Comparison of ENCODE assay signal across 8 cellular contexts in genomic region chr6:156719395-156719719, GRCh38. TPM values are rescaled to one million over a fixed set of nuclear protein-coding genes. Genes with fewer than 3 reads are reported as not detected.
DNase-seq lines count a peak whose midpoint lies in the region; FAIRE-seq and TF ChIP-seq lines count a peak whose summit lies in the region.

No MANE protein-coding gene starts in this region.

- peak overlapping the region; percentile 89 to 94 (median 91) for H3K27ac Mint-ChIP-seq in CD14-positive monocyte

- H3K4me3 Mint-ChIP-seq in CD14-positive monocyte: peak overlapping the region; percentile 79 to 89

- POLR2A ChIA-PET in PC-9 (lab: Charles Lee; ENCODE audit: unreplicated experiment) (interaction anchor here (0.6 kb wide), 1 partner anchor 220 kb away, joined by 4 read pairs; no protein-coding TSS in a partner anchor), H1 (lab: Charles Lee; ENCODE audit: partially characterized antibody) (no interaction called here)

- H3K4me1 Mint-ChIP-seq in CD14-positive monocyte: peaks cover 23% of the 10 kb centered on the region

- H3K79me1 ChIP-seq in H1 (ENCODE audit: low read depth, low read length): no peaks in the 10 kb centered on the region

- H4K8ac ChIP-seq in H1 (ENCODE audit: extremely low read depth, insufficient read depth, low read length): no peak overlapping the region; the same call in 1 of the 2 replicates

- no peak overlapping the region for H3K14ac ChIP-seq in H1 (ENCODE audit: insufficient read length)

- H3K56ac ChIP-seq in H1 (replicated peaks; ENCODE audit: insufficient read length, low read depth, low read length): no peak overlapping the region

- peaks cover 0 to 2% of the 10 kb centered on the region in 2 donors for H3K36me3 Mint-ChIP-seq in CD14-positive monocyte

- no peak overlapping the region for H3K9ac ChIP-seq in H1 (replicated peaks in 1 of 4; ENCODE audit: extremely low read depth in 1 of 4, low read depth in 3 of 4, low read length in 3 of 4)

- TF ChIP-seq POLR2A in H1 (IDR thresholded peaks at IDR 0.05; ENCODE audit: control extremely low read depth in 1 of 2, low read depth in 2 of 2, low read length in 2 of 2): no peak

- peak overlapping the region; percentile 82 for H2BK120ac ChIP-seq in H1 (replicated peaks; ENCODE audit: low read depth, low read length)

- H4K91ac ChIP-seq in H1 (replicated peaks; ENCODE audit: insufficient read length, low read length): peak overlapping the region; percentile 50

- CTCF ChIA-PET in PC-9 (lab: Charles Lee) (no interaction called here), H1 (lab: Charles Lee; ENCODE audit: partially characterized antibody) (interaction anchor here (0.6 kb wide), 1 partner anchor 101 kb away, joined by 3 read pairs; no protein-coding TSS in a partner anchor)

- peak overlapping the region; percentile 83 for H3K4me2 ChIP-seq in PC-9
- peak overlapping the region; percentile 24 to 33; a peak in 2 of 4 replicates for H3K4me2 ChIP-seq in H1 (ENCODE audit: insufficient read depth in 1 of 2, low read depth in 2 of 2, low read length in 2 of 2)
- H3K4me2 ChIP-seq in osteoblast (ENCODE audit: insufficient read depth, low read length): peak overlapping the region; percentile 81

- H3K27me3 ChIP-seq in PC-9 (ENCODE audit: insufficient read depth, low read depth): no peaks in the 10 kb centered on the region
- H3K27me3 ChIP-seq in H1 (replicated peaks in 1 of 4; ENCODE audit: control insufficient read depth in 3 of 4, extremely low read depth in 1 of 4, insufficient read depth in 3 of 4, low read length in 3 of 4): no peaks in the 10 kb centered on the region
- H3K27me3 ChIP-seq in osteoblast (ENCODE audit: insufficient read depth, low read length): no peaks in the 10 kb centered on the region

- H3K9me2 ChIP-seq in PC-9 (ENCODE audit: insufficient read depth): no peaks in the 10 kb centered on the region

- H3K4me1 ChIP-seq in PC-9 (replicated peaks; ENCODE audit: insufficient read depth) (peaks cover 28% of the 10 kb centered on the region), H1 (replicated peaks in 1 of 4; ENCODE audit: control insufficient read depth in 3 of 4, insufficient read depth in 4 of 4, low read length in 3 of 4) (peaks cover 14 to 28% (median 24%) of the 10 kb centered on the region in 4 experiments; a peak in 6 of 7 replicates), osteoblast (ENCODE audit: insufficient read depth, low read length) (peaks cover 15% of the 10 kb centered on the region)

- no peak for TF ChIP-seq RAD21 in H1 (IDR thresholded peaks at IDR 0.05 in 1 of 2, conservative IDR thresholded peaks at IDR 0.05 in 1 of 2; ENCODE audit: low read depth in 2 of 2, low read length in 2 of 2)

- H2BK15ac ChIP-seq in H1 (ENCODE audit: low read length): no peak overlapping the region

- peak overlapping the region; percentile 91 for H2AFZ ChIP-seq in PC-9
- H2AFZ ChIP-seq in H1 (ENCODE audit: low read length): peak overlapping the region; percentile 76; the same call in 1 of the 2 replicates
- H2AFZ ChIP-seq in osteoblast (ENCODE audit: low read length): peak overlapping the region; percentile 94

- peak overlapping the region; percentile 4; the same call in 1 of the 2 replicates for H2BK5ac ChIP-seq in H1 (ENCODE audit: low read depth, low read length)

- H3K4me3 ChIP-seq in PC-9: peak overlapping the region; percentile 50; the same call in 1 of the 2 replicates
- H3K4me3 ChIP-seq in H1 (ENCODE audit: extremely low read depth in 1 of 4, insufficient read depth in 2 of 4, low read depth in 3 of 4, low read length in 4 of 4): peak overlapping the region in 1 of 4 experiments; percentile 3; a peak in 2 of 8 replicates
- H3K4me3 ChIP-seq in osteoblast (ENCODE audit: insufficient read depth, low read length): peak overlapping the region; percentile 72

- TF ChIP-seq CTCF in CD14-positive monocyte (IDR thresholded peaks at IDR 0.05): no peak
- no peak for TF ChIP-seq CTCF in PC-9 (conservative IDR thresholded peaks at IDR 0.05)
- no peak for TF ChIP-seq CTCF in H1 (IDR thresholded peaks at IDR 0.05; ENCODE audit: control extremely low read depth in 1 of 3, insufficient read depth in 1 of 3, low read depth in 1 of 3, low read length in 3 of 3)
- TF ChIP-seq CTCF in osteoblast (IDR thresholded peaks at IDR 0.05; ENCODE audit: extremely low read depth, low read depth, low read length): no peak

- no peak overlapping the region for H3K23ac ChIP-seq in H1 (ENCODE audit: insufficient read length)

- FAIRE-seq in H1 (lab: Jason Lieb, UNC) (no peak), frontal cortex (lab: Jason Lieb, UNC) (no peak)

- H3K36me3 ChIP-seq in PC-9 (ENCODE audit: low read depth) (no peaks in the 10 kb centered on the region), H1 (ENCODE audit: control insufficient read depth in 2 of 4, insufficient read depth in 4 of 4, low read length in 3 of 4) (no peaks in the 10 kb centered on the region), osteoblast (ENCODE audit: insufficient read depth, low read length) (no peaks in the 10 kb centered on the region)

- intact Hi-C loops in CD14-positive monocyte (cut with micrococcal nuclease): no loop called here
- intact Hi-C loops in PC-9 (cut with micrococcal nuclease; ENCODE audit: unreplicated experiment): no loop called here

- H3K23me2 ChIP-seq in H1 (ENCODE audit: low read depth, low read length): no peaks in the 10 kb centered on the region; the same call in 1 of the 2 replicates

- TF ChIP-seq EP300 in H1 (IDR thresholded peaks at IDR 0.05; ENCODE audit: borderline replicate concordance in 1 of 2, low read depth in 2 of 2, low read length in 2 of 2): no peak

- H3F3A ChIP-seq in PC-9 (ENCODE audit: insufficient read depth, low read depth): peaks cover 24% of the 10 kb centered on the region

- BruUV-seq in PC-9 (replicated peaks; lab: Mats Ljungman, UMichigan): TSS peak; percentile 80

- peak overlapping the region; percentile 65 for H3K27ac ChIP-seq in PC-9
- H3K27ac ChIP-seq in H1 (ENCODE audit: low read depth, low read length): no peak overlapping the region
- peak overlapping the region; percentile 85 for H3K27ac ChIP-seq in osteoblast (ENCODE audit: low read depth, low read length)

- no peaks in the 10 kb centered on the region for H3K9me3 ChIP-seq in PC-9 (ENCODE audit: insufficient read depth, low read depth)
- no peaks in the 10 kb centered on the region for H3K9me3 ChIP-seq in H1 (ENCODE audit: insufficient read depth in 2 of 2, low read depth in 1 of 2, low read length in 1 of 2)
- H3K9me3 ChIP-seq in osteoblast (ENCODE audit: low read depth, low read length): no peaks in the 10 kb centered on the region

- H3K27me3 Mint-ChIP-seq in CD14-positive monocyte (ENCODE audit: low read depth in 3 of 3): peaks cover 0 to 5% (median 0%) of the 10 kb centered on the region in 3 donors

- H4K20me1 ChIP-seq in PC-9 (ENCODE audit: insufficient read depth) (no peaks in the 10 kb centered on the region), H1 (replicated peaks in 1 of 2; ENCODE audit: control insufficient read depth in 1 of 2, insufficient read depth in 2 of 2, low read length in 2 of 2) (no peaks in the 10 kb centered on the region), osteoblast (ENCODE audit: insufficient read depth, low read length) (no peaks in the 10 kb centered on the region)

- peak overlapping the region; percentile 55; the same call in 1 of the 2 replicates for H3K18ac ChIP-seq in H1 (ENCODE audit: extremely low read depth, low read length)

- H4K5ac ChIP-seq in H1 (ENCODE audit: insufficient read length, low read depth, low read length): peak overlapping the region; percentile 64

- no peak overlapping the region for H2BK20ac ChIP-seq in H1 (ENCODE audit: low read length)

- 79% methylated on average over 13 of the region's 13 CpGs; no CpG with 5 or more reads in 1 of the 2 experiments for WGBS in H1 (ENCODE audit: extremely low coverage in 1 of 2, insufficient coverage in 1 of 2, insufficient read length in 1 of 2, insufficient replicate concordance in 2 of 2, low coverage in 1 of 2, low lambda C conversion rate in 2 of 2, missing lambda C conversion rate in 1 of 2), 2 experiments

- H2AK5ac ChIP-seq in H1 (ENCODE audit: low read depth, low read length): no peak overlapping the region

- peaks cover 0 to 6% (median 2%) of the 10 kb centered on the region in 7 donors for H3K9me3 Mint-ChIP-seq in CD14-positive monocyte

- H3K79me2 ChIP-seq in PC-9 (ENCODE audit: low read depth): no peaks in the 10 kb centered on the region
- H3K79me2 ChIP-seq in H1 (ENCODE audit: control insufficient read depth in 1 of 2, insufficient read depth in 2 of 2, low read length in 2 of 2): no peaks in the 10 kb centered on the region
- H3K79me2 ChIP-seq in osteoblast (ENCODE audit: insufficient read depth, low read length): no peaks in the 10 kb centered on the region

- DNase-seq in CD14-positive monocyte (ENCODE audit: low spot score) (no peak), PC-9 (no peak), H1 (ENCODE audit: low read depth in 1 of 2, low spot score in 2 of 2) (no peak), osteoblast (ENCODE audit: insufficient read length, low spot score, missing footprints) (no peak), frontal cortex (ENCODE audit: low spot score in 2 of 2) (no peak), NCI-H510A (lab: John Stamatoyannopoulos, UW) (no peak), islet precursor cell (no peak), germinal center (ENCODE audit: low spot score) (no peak)

- H3K4ac ChIP-seq in H1 (replicated peaks; ENCODE audit: insufficient read length, low read depth, low read length): peak overlapping the region; percentile 27

- H2BK12ac ChIP-seq in H1 (ENCODE audit: low read depth, low read length): peak overlapping the region; percentile 82; the same call in 1 of the 2 replicates

TF ChIP-seq in H1, 55 proteins besides CTCF, POLR2A, EP300 and RAD21 (continues in another document):
- TF ChIP-seq, protein P1, sequence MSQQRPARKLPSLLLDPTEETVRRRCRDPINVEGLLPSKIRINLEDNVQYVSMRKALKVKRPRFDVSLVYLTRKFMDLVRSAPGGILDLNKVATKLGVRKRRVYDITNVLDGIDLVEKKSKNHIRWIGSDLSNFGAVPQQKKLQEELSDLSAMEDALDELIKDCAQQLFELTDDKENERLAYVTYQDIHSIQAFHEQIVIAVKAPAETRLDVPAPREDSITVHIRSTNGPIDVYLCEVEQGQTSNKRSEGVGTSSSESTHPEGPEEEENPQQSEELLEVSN (IDR thresholded peaks at IDR 0.05): no peak
- no peak for TF ChIP-seq TCF12 (IDR thresholded peaks at IDR 0.05; ENCODE audit: low read depth, low read length)

RNA-seq across cellular contexts. Expression of gene ARID1B, which starts 57.8 kb away (rescaled TPM):
- 1 to 10 TPM; 3.2 to 3.8 TPM for polyA plus RNA-seq in CD14-positive monocyte
- total RNA-seq in PC-9 (2021): 38.8 and 42.8 TPM in 2 replicates
- 70.3 and 71.2 TPM in 2 replicates for total RNA-seq in H1 (2021; fragmentation: NEBNext Ultra II Directional; extraction: Animal tissue kit (Norgen Biotek cat#: 25700))
- polyA plus RNA-seq in H1 (2011; rRNA removed): 24.3 and 32.2 TPM in 2 replicates
- polyA plus RNA-seq in H1 (2011; cell fraction: cytosol; rRNA removed): 23.8 TPM
- 72.6 TPM for polyA plus RNA-seq in H1 (2011; cell fraction: nucleus; rRNA removed)
- 39.0 to 46.3 TPM (median 43.7 TPM) in 4 replicates for polyA plus RNA-seq in H1 (2012, experiment 1 of 2)
- polyA plus RNA-seq in H1 (2012, experiment 2 of 2): 7.0 TPM
- polyA plus RNA-seq in H1 (2013, experiment 1 of 2): 29.4 TPM
- 29.7 TPM for polyA plus RNA-seq in H1 (2013, experiment 2 of 2)
- polyA minus RNA-seq in H1 (2011; rRNA and poly(A)+ RNA removed): 124 and 131 TPM in 2 replicates
- 103 TPM for polyA minus RNA-seq in H1 (2011; cell fraction: cytosol; rRNA and poly(A)+ RNA removed)
- 315 TPM for polyA minus RNA-seq in H1 (2011; cell fraction: nucleus; rRNA and poly(A)+ RNA removed)
- 55.0 and 64.2 TPM in 2 replicates for total RNA-seq in osteoblast
- total RNA-seq in frontal cortex: 59.9 TPM

Comparison
In these comparisons a context has a peak if more than half of its experiments do, and no peak if none do; other contexts are left out.
1. H3K4me2 ChIP-seq: peak in every context shown above with its lines; median percentile 83 in PC-9; 81 in osteoblast; 28 in H1.